1 cellular context compared by ENCODE assay signal in genomic region chr19:28823338-28823961, GRCh38.
TF ChIP-seq lines count a peak whose summit lies in the region.

No MANE protein-coding gene starts in this region.

TF ChIP-seq in H1, 55 proteins besides CTCF, POLR2A, EP300 and RAD21 (continued from another document):
- TF ChIP-seq EGR1 (IDR thresholded peaks at IDR 0.05; ENCODE audit: borderline replicate concordance, low read depth, low read length) (no peak), CHD7 (IDR thresholded peaks at IDR 0.05; ENCODE audit: insufficient replicate concordance, low read length) (no peak), BRCA1 (IDR thresholded peaks at IDR 0.05; ENCODE audit: low read depth, low read length) (no peak), CTBP2 (IDR thresholded peaks at IDR 0.05; ENCODE audit: borderline replicate concordance, insufficient read depth, insufficient read length, low read length) (no peak), JUN (IDR thresholded peaks at IDR 0.05; ENCODE audit: low read depth, low read length) (no peak), POLR2AphosphoS5 (IDR thresholded peaks at IDR 0.05; ENCODE audit: low read depth, low read length) (no peak), NANOG (IDR thresholded peaks at IDR 0.05; ENCODE audit: insufficient read depth, low read depth, low read length, poor library complexity, severe bottlenecking) (peak; percentile 37), CEBPB (IDR thresholded peaks at IDR 0.05; ENCODE audit: low read depth, low read length) (no peak), ZNF274 (IDR thresholded peaks at IDR 0.05; ENCODE audit: borderline replicate concordance, extremely low read depth, low read length) (no peak), RFX5 (IDR thresholded peaks at IDR 0.05; ENCODE audit: borderline replicate concordance, low read depth, low read length) (no peak), GTF2F1 (IDR thresholded peaks at IDR 0.05; ENCODE audit: borderline replicate concordance, low read depth, low read length) (no peak), TCF12 (IDR thresholded peaks at IDR 0.05; ENCODE audit: low read depth, low read length) (no peak), SAP30 (IDR thresholded peaks at IDR 0.05; ENCODE audit: insufficient read depth, insufficient replicate concordance, low read length) (no peak), SUZ12 (IDR thresholded peaks at IDR 0.05; ENCODE audit: low read length) (no peak), MAFK (IDR thresholded peaks at IDR 0.05; ENCODE audit: low read depth, low read length) (no peak), CHD2 (IDR thresholded peaks at IDR 0.05; ENCODE audit: low read length) (no peak), KDM4A (IDR thresholded peaks at IDR 0.05; ENCODE audit: low read depth, low read length, severe bottlenecking) (no peak), CREB1 (IDR thresholded peaks at IDR 0.05) (no peak), SP1 (IDR thresholded peaks at IDR 0.05; ENCODE audit: low read depth, low read length) (peak; percentile 24; the same call in 1 of the 2 replicates), POU5F1 (IDR thresholded peaks at IDR 0.05; ENCODE audit: low read depth, low read length) (no peak), RNF2 (IDR thresholded peaks at IDR 0.05; ENCODE audit: borderline replicate concordance, low read depth, low read length, missing control alignments, poor library complexity, severe bottlenecking) (no peak), SP2 (IDR thresholded peaks at IDR 0.05; ENCODE audit: low read length) (no peak), TAF7 (optimal IDR thresholded peaks at IDR 0.05; ENCODE audit: borderline replicate concordance, low read depth, low read length) (no peak), SIRT6 (IDR thresholded peaks at IDR 0.05; ENCODE audit: low read length) (no peak), RXRA (IDR thresholded peaks at IDR 0.05; ENCODE audit: insufficient read depth, low read depth, low read length) (no peak), YY1 (IDR thresholded peaks at IDR 0.05; ENCODE audit: low read depth, low read length) (no peak)
